In genomic region chrX:100994352-100995281, GRCh38 we compare ENCODE assay signal across 8 cellular contexts.
DNase-seq lines count a peak whose midpoint lies in the region; ATAC-seq and TF ChIP-seq lines count a peak whose summit lies in the region.

No MANE protein-coding gene starts in this region.

- peak; percentile 95 for ATAC-seq in GM21447 (IDR thresholded peaks at IDR 0.05; ENCODE audit: unreplicated experiment)

- H3K4me3 ChIP-seq in epithelial cell of esophagus (ENCODE audit: low read length): no peak overlapping the region

- TF ChIP-seq CTCF in epithelial cell of esophagus (IDR thresholded peaks at IDR 0.05; ENCODE audit: insufficient read depth, low read depth, low read length, missing control alignments): no peak

- DNase-seq in GM04504 (ENCODE audit: low read depth): peak; percentile 6
- DNase-seq in HuH-7.5 (ENCODE audit: low spot score): peak; percentile 13
- DNase-seq in epithelial cell of esophagus (ENCODE audit: low read depth): peak; percentile 86
- no peak for DNase-seq in activated effector memory CD4-positive, alpha-beta T cell treated with Interleukin-2 at 50 U/mL for 16 hours
- no peak for DNase-seq in iPS-NIHi7 (ENCODE audit: extremely low spot score)
- no peak for DNase-seq in activated gamma-delta T cell (lab: John Stamatoyannopoulos, UW)
- no peak for DNase-seq in epidermal melanocyte (ENCODE audit: insufficient read length, low spot score)

Comparison
In these comparisons a context has a peak if more than half of its experiments do, and no peak if none do; other contexts are left out.
1. DNase-seq: peak in GM04504 (single experiment), HuH-7.5 (single experiment) and epithelial cell of esophagus (single experiment); none in activated effector memory CD4-positive, alpha-beta T cell treated with Interleukin-2 at 50 U/mL for 16 hours (single experiment), iPS-NIHi7 (single experiment), activated gamma-delta T cell (single experiment) and epidermal melanocyte (single experiment).